In the genomic region with DNA sequence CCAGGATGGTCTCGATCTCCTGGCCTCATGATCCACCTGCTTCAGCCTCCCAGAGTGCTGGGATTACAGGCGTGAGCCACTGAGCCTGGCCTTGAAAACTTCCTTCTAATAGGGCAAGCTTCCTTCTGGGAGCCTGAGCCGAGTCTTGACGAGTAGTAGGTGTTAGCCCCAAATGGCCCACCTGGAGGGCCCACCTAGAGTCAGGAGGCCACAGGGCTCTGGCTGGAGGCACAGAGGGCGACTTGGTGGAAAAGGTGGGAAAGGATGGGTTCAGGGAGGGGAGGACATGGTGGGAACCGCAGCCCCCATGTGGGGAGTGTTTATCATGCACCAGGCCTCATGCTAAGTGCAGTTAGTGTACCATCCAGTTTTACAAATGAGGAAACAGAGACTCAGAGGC, we compare ENCODE assay signal across 19 cellular contexts. TPM values are rescaled to one million over a fixed set of nuclear protein-coding genes. Genes with fewer than 3 reads are reported as not detected.
A peak's percentile ranks its signal among the peaks of the same experiment; 100 is the strongest.
DNase-seq lines count a peak whose midpoint lies in the region; ATAC-seq, FAIRE-seq and TF ChIP-seq lines count a peak whose summit lies in the region.
"Had no signal": no experiment of that assay in that cellular context is flagged by ENCODE, and none has a peak within 500 bp of the region (broad histone marks: within the 10 kb centered on the region; RNA-seq: fewer than 3 reads in every experiment).

No MANE protein-coding gene starts in this region.

- FAIRE-seq in GM12891 (lab: Jason Lieb, UNC): no peak
- no peak for FAIRE-seq in HTR-8/SVneo (lab: Jason Lieb, UNC)

- no peak overlapping the region for H3K4me2 ChIP-seq in hepatocyte

- 92% methylated on average over 6 of the region's 6 CpGs for WGBS in hepatocyte (ENCODE audit: low lambda C conversion rate, missing lambda C conversion rate)

- H3K27me3 ChIP-seq in left ventricle myocardium inferior (ENCODE audit: low read depth) (no peaks in the 10 kb centered on the region), hepatocyte (no peaks in the 10 kb centered on the region), skeletal muscle tissue (ENCODE audit: control insufficient read depth in 3 of 3, insufficient read depth in 3 of 3, low read length in 3 of 3) (peaks cover 0 to 2% (median 0%) of the 10 kb centered on the region in 3 donors)
- H3K27me3 ChIP-seq: cardiac muscle cell had no signal

- H3K4me3 ChIP-seq in left ventricle myocardium inferior (no peak overlapping the region), hepatocyte (no peak overlapping the region), skeletal muscle tissue (ENCODE audit: low read length in 3 of 3) (no peak overlapping the region)
- H3K4me3 ChIP-seq: cardiac muscle cell had no signal

- ATAC-seq in left ventricle myocardium superior: no peak
- ATAC-seq in GM19035 (IDR thresholded peaks at IDR 0.05; ENCODE audit: unreplicated experiment): no peak
- ATAC-seq in left lobe of liver: no peak
- ATAC-seq: activated CD4-positive, alpha-beta T cell treated with anti-CD3 and anti-CD28 coated beads for 36 hours; stimulated activated naive CD8-positive, alpha-beta T cell treated with anti-CD3 and anti-CD28 coated beads, Interleukin-15, amount 100 ng/mL, for 72 hours had no signal

- peak overlapping the region; percentile 94 for H3K27ac ChIP-seq in left ventricle myocardium inferior (replicated peaks)
- H3K27ac ChIP-seq in hepatocyte: peak overlapping the region; percentile 98
- H3K27ac ChIP-seq in skeletal muscle tissue (ENCODE audit: low read depth, low read length): peak overlapping the region; percentile 44
- H3K27ac ChIP-seq: cardiac muscle cell had no signal

- H3K4me1 ChIP-seq in left ventricle myocardium inferior: peaks cover 91% of the 10 kb centered on the region
- peaks cover 71% of the 10 kb centered on the region for H3K4me1 ChIP-seq in hepatocyte (ENCODE audit: insufficient read depth)
- peaks cover 66 to 82% (median 68%) of the 10 kb centered on the region in 3 donors for H3K4me1 ChIP-seq in skeletal muscle tissue (ENCODE audit: control insufficient read depth in 3 of 3, insufficient read depth in 3 of 3, low read length in 3 of 3)

- peaks cover 41% of the 10 kb centered on the region for H3K36me3 ChIP-seq in left ventricle myocardium inferior
- H3K36me3 ChIP-seq in hepatocyte (replicated peaks; ENCODE audit: insufficient read depth, low read depth): no peaks in the 10 kb centered on the region
- peaks cover 12 to 16% (median 15%) of the 10 kb centered on the region in 3 donors for H3K36me3 ChIP-seq in skeletal muscle tissue (ENCODE audit: control insufficient read depth in 3 of 3, insufficient read depth in 3 of 3, low read length in 3 of 3)

- H3K9me3 ChIP-seq in left ventricle myocardium inferior (replicated peaks) (no peaks in the 10 kb centered on the region), hepatocyte (ENCODE audit: low read depth) (no peaks in the 10 kb centered on the region), skeletal muscle tissue (ENCODE audit: control insufficient read depth in 3 of 3, low read length in 3 of 3) (no peaks in the 10 kb centered on the region)

- no peak for TF ChIP-seq CTCF in left ventricle myocardium inferior (IDR thresholded peaks at IDR 0.05; ENCODE audit: borderline replicate concordance)
- TF ChIP-seq CTCF in hepatocyte (IDR thresholded peaks at IDR 0.05; ENCODE audit: poor library complexity): no peak

- TF ChIP-seq POLR2A in GM12891 (IDR thresholded peaks at IDR 0.05; ENCODE audit: low read depth, low read length): no peak

- DNase-seq in left ventricle myocardium inferior: no peak
- no peak for DNase-seq in left ventricle myocardium superior
- DNase-seq in hepatocyte (ENCODE audit: low spot score): no peak
- DNase-seq in GM12891 (ENCODE audit: insufficient read length, low spot score): no peak
- no peak for DNase-seq in HTR-8/SVneo (ENCODE audit: insufficient read length, low spot score)
- no peak for DNase-seq in left lobe of liver (ENCODE audit: low spot score)
- DNase-seq: ACHN; activated CD4-positive, alpha-beta T cell treated with anti-CD3 and anti-CD28 coated beads for 36 hours; activated CD8-positive, alpha-beta memory T cell treated with anti-CD3 and anti-CD28 coated beads, Interleukin-2, amount 50 U/mL, for 48 hours; activated naive CD4-positive, alpha-beta T cell treated with anti-CD3 and anti-CD28 coated beads, Interleukin-2, amount 50 U/mL, for 16 hours; H7; SIG-M5; stimulated activated naive CD8-positive, alpha-beta T cell treated with anti-CD3 and anti-CD28 coated beads, Interleukin-15, amount 100 ng/mL, for 72 hours; T1000 had no signal

- no peaks in the 10 kb centered on the region for H3K9me2 ChIP-seq in hepatocyte (replicated peaks; ENCODE audit: insufficient read depth)

- H2AFZ ChIP-seq in hepatocyte: no peak overlapping the region

- intact Hi-C loops in left ventricle myocardium inferior (cut with micrococcal nuclease) (no loop called here), left ventricle myocardium superior (cut with micrococcal nuclease) (no loop called here)

- peaks cover 37% of the 10 kb centered on the region for H3K79me2 ChIP-seq in hepatocyte

- H3K9ac ChIP-seq in skeletal muscle tissue (ENCODE audit: low read depth in 1 of 3, low read length in 3 of 3): no peak overlapping the region

- no peaks in the 10 kb centered on the region for H4K20me1 ChIP-seq in hepatocyte (ENCODE audit: insufficient read depth, poor library complexity, severe bottlenecking)

TF ChIP-seq in GM12891, 5 proteins besides CTCF, POLR2A, EP300 and RAD21:
- TF ChIP-seq TAF1 (IDR thresholded peaks at IDR 0.05; ENCODE audit: low read depth, low read length) (no peak), POU2F2 (IDR thresholded peaks at IDR 0.05; ENCODE audit: low read depth, low read length) (no peak), SPI1 (IDR thresholded peaks at IDR 0.05; ENCODE audit: low read depth, low read length) (no peak), PAX5 (IDR thresholded peaks at IDR 0.05; ENCODE audit: insufficient read depth, low read length, severe bottlenecking) (no peak), POLR2AphosphoS5 (IDR thresholded peaks at IDR 0.05; ENCODE audit: low read depth, low read length) (no peak)

RNA-seq across cellular contexts. Expression of a gene that starts 3.0 kb away (rescaled TPM):
- total RNA-seq in left ventricle myocardium inferior (not detected), left ventricle myocardium superior (not detected), hepatocyte (not detected in 2 replicates), skeletal muscle tissue (1.0 TPM), left lobe of liver (not detected)
- 0.59 TPM in 1 of 2 replicates, not detected in the other for polyA plus RNA-seq in hepatocyte
- polyA plus RNA-seq in GM12891 (2012; ENCODE audit: low read depth, missing spikeins): not detected
- total RNA-seq: activated CD4-positive, alpha-beta T cell treated with anti-CD3 and anti-CD28 coated beads for 36 hours; cardiac muscle cell; H7; HT-29; omental fat pad had no signal
- polyA plus RNA-seq: cardiac muscle cell had no signal

RNA-seq across cellular contexts. Expression of a gene that starts 22.1 kb away (rescaled TPM):
- 61.0 TPM for total RNA-seq in left ventricle myocardium inferior
- 108 TPM for total RNA-seq in left ventricle myocardium superior
- 48.5 and 76.8 TPM in 2 replicates for total RNA-seq in hepatocyte
- polyA plus RNA-seq in hepatocyte: 47.8 and 57.6 TPM in 2 replicates
- 118 TPM for total RNA-seq in skeletal muscle tissue
- polyA plus RNA-seq in GM12891 (2012; ENCODE audit: low read depth, missing spikeins): 0.47 TPM
- 370 TPM for total RNA-seq in left lobe of liver

RNA-seq across cellular contexts. Expression of a gene that starts 39.2 kb away (rescaled TPM):
- 46.2 TPM for total RNA-seq in left ventricle myocardium inferior
- total RNA-seq in left ventricle myocardium superior: 46.1 TPM
- total RNA-seq in hepatocyte: 76.7 and 78.9 TPM in 2 replicates
- 80.0 and 101 TPM in 2 replicates for polyA plus RNA-seq in hepatocyte
- total RNA-seq in skeletal muscle tissue: 31.8 TPM
- 99.5 TPM for polyA plus RNA-seq in GM12891 (2012; ENCODE audit: low read depth, missing spikeins)
- 97.6 TPM for total RNA-seq in left lobe of liver

Comparison
In these comparisons a context has a peak if more than half of its experiments do, and no peak if none do; other contexts are left out.
1. H3K27ac ChIP-seq: peak in every context shown above with its lines; median percentile 98 in hepatocyte; 94 in left ventricle myocardium inferior; 44 in skeletal muscle tissue.